Comparison of ENCODE assay signal across 1 cellular context in the genomic region with DNA sequence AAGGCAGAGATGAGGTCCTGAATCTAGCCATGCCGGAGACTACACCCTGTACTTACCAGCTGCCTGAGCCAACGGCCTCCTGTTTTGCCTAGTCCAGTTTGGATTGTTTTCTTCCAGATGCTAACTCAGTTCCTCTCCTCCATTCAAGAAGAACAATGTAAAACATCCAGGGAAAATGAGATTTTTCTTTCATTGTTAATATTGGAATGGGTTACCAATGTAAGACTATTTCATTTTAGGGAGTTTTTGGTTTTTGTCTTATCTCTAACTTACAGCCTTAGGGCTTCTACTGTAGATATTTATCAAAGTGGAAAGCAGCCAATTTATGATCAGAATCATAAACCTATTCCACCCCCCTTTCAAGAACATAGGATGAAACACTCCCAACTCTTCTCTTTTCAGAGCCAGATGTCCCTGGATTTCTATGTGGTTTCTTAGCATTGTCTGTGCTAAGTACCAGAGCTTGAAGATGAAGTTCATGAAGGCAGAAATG.
A peak's percentile ranks its signal among the peaks of the same experiment; 100 is the strongest.
TF ChIP-seq lines count a peak whose summit lies in the region.

No MANE protein-coding gene starts in this region.

TF ChIP-seq in K562, 482 proteins besides CTCF, POLR2A, EP300 and RAD21:
- TF ChIP-seq NFIC (IDR thresholded peaks at IDR 0.05) (peak; percentile 55), TEAD4 (IDR thresholded peaks at IDR 0.05; ENCODE audit: low read length) (0 out of 2 replicates have a peak, but pooled peaks have one; percentile 16), TEAD4 (CRISPR knock-in tag; IDR thresholded peaks at IDR 0.05; ENCODE audit: borderline replicate concordance) (no peak), PTBP1 (IDR thresholded peaks at IDR 0.05; ENCODE audit: low read depth, low read length) (no peak), POLR2AphosphoS5 (IDR thresholded peaks at IDR 0.05; ENCODE audit: control insufficient read depth, insufficient read depth, low read depth, low read length) (no peak), DDX20 (tag; IDR thresholded peaks at IDR 0.05; ENCODE audit: low read depth) (no peak), CBFA2T3 (IDR thresholded peaks at IDR 0.05) (0 out of 2 replicates have a peak, but pooled peaks have one; percentile 31), PTRF (tag; IDR thresholded peaks at IDR 0.05) (no peak), ARID1B (IDR thresholded peaks at IDR 0.05) (peak; percentile 48), ZNF354B (CRISPR knock-in tag; IDR thresholded peaks at IDR 0.05) (no peak), POLR2G (IDR thresholded peaks at IDR 0.05; ENCODE audit: low read depth, low read length) (no peak)
- TF ChIP-seq, protein P1, sequence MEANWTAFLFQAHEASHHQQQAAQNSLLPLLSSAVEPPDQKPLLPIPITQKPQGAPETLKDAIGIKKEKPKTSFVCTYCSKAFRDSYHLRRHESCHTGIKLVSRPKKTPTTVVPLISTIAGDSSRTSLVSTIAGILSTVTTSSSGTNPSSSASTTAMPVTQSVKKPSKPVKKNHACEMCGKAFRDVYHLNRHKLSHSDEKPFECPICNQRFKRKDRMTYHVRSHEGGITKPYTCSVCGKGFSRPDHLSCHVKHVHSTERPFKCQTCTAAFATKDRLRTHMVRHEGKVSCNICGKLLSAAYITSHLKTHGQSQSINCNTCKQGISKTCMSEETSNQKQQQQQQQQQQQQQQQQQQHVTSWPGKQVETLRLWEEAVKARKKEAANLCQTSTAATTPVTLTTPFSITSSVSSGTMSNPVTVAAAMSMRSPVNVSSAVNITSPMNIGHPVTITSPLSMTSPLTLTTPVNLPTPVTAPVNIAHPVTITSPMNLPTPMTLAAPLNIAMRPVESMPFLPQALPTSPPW (CRISPR knock-in tag; IDR thresholded peaks at IDR 0.05) = peak; percentile 71; the same call in 1 of the 2 replicates
- TF ChIP-seq, protein P2, sequence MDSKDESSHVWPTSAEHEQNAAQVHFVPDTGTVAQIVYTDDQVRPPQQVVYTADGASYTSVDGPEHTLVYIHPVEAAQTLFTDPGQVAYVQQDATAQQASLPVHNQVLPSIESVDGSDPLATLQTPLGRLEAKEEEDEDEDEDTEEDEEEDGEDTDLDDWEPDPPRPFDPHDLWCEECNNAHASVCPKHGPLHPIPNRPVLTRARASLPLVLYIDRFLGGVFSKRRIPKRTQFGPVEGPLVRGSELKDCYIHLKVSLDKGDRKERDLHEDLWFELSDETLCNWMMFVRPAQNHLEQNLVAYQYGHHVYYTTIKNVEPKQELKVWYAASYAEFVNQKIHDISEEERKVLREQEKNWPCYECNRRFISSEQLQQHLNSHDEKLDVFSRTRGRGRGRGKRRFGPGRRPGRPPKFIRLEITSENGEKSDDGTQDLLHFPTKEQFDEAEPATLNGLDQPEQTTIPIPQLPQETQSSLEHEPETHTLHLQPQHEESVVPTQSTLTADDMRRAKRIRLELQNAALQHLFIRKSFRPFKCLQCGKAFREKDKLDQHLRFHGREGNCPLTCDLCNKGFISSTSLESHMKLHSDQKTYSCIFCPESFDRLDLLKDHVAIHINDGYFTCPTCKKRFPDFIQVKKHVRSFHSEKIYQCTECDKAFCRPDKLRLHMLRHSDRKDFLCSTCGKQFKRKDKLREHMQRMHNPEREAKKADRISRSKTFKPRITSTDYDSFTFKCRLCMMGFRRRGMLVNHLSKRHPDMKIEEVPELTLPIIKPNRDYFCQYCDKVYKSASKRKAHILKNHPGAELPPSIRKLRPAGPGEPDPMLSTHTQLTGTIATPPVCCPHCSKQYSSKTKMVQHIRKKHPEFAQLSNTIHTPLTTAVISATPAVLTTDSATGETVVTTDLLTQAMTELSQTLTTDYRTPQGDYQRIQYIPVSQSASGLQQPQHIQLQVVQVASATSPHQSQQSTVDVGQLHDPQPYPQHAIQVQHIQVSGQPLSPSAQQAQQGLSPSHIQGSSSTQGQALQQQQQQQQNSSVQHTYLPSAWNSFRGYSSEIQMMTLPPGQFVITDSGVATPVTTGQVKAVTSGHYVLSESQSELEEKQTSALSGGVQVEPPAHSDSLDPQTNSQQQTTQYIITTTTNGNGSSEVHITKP (IDR thresholded peaks at IDR 0.05; ENCODE audit: partially characterized antibody) = peak; percentile 4
